ENCODE assay signal across 40 cellular contexts in genomic region chr5:76125888-76126287, GRCh38. TPM values are rescaled to one million over a fixed set of nuclear protein-coding genes. Genes with fewer than 3 reads are reported as not detected.
"Had no signal": no experiment of that assay in that cellular context is flagged by ENCODE, and none has a peak within 500 bp of the region (broad histone marks: within the 10 kb centered on the region; RNA-seq: fewer than 3 reads in every experiment).

No MANE protein-coding gene starts in this region.

- H3K9me3 ChIP-seq: ascending aorta had no signal

- H3K36me3 Mint-ChIP-seq: activated CD4-positive, alpha-beta memory T cell treated with anti-CD3 and anti-CD28 coated beads for 36 hours; activated naive CD4-positive, alpha-beta T cell treated with anti-CD3 and anti-CD28 coated beads, Interleukin-2, amount 10 ng/mL, durations not matched to agents 7 days and 5 days; activated naive CD8-positive, alpha-beta T cell treated with anti-CD3 and anti-CD28 coated beads, Interleukin-2, amount 10 ng/mL, durations not matched to agents 7 days and 5 days; brain had no signal

- H3K4me3 ChIP-seq: ascending aorta, cardiac muscle cell had no signal

- H3K36me3 ChIP-seq: ascending aorta, cardiac muscle cell had no signal

- H3K4me1 Mint-ChIP-seq: activated B cell treated with CpG ODN at 0.5 μM for 24 hours; activated CD4-positive, alpha-beta T cell treated with anti-CD3 and anti-CD28 coated beads, Interleukin-2, amount 10 ng/mL, durations not matched to agents 24 days and 14 days; activated naive CD4-positive, alpha-beta T cell treated with anti-CD3 and anti-CD28 coated beads, Interleukin-2, amount 10 ng/mL, durations not matched to agents 7 days and 5 days; activated naive CD4-positive, alpha-beta T cell treated with anti-CD3 and anti-CD28 coated beads, Interleukin-2, amount 50 U/mL, for 24 hours; activated naive CD8-positive, alpha-beta T cell treated with anti-CD3 and anti-CD28 coated beads, Interleukin-2, amount 10 ng/mL, durations not matched to agents 7 days and 5 days; activated naive CD8-positive, alpha-beta T cell treated with anti-CD3 and anti-CD28 coated beads, Interleukin-2, amount 50 U/mL, for 24 hours; brain; central memory CD8-positive, alpha-beta T cell had no signal

- H3K9me3 Mint-ChIP-seq: activated B cell treated with CpG ODN at 0.5 μM for 24 hours; activated CD4-positive, alpha-beta memory T cell treated with anti-CD3 and anti-CD28 coated beads for 36 hours; activated CD4-positive, alpha-beta T cell treated with anti-CD3 and anti-CD28 coated beads, Interleukin-2, amount 10 ng/mL, durations not matched to agents 24 days and 14 days; activated CD8-positive, alpha-beta T cell treated with anti-CD3 and anti-CD28 coated beads for 36 hours; activated naive CD4-positive, alpha-beta T cell treated with anti-CD3 and anti-CD28 coated beads, Interleukin-2, amount 10 ng/mL, durations not matched to agents 7 days and 5 days; activated naive CD4-positive, alpha-beta T cell treated with anti-CD3 and anti-CD28 coated beads, Interleukin-2, amount 50 U/mL, for 24 hours; activated naive CD8-positive, alpha-beta T cell treated with anti-CD3 and anti-CD28 coated beads, Interleukin-2, amount 10 ng/mL, durations not matched to agents 7 days and 5 days; activated naive CD8-positive, alpha-beta T cell treated with anti-CD3 and anti-CD28 coated beads, Interleukin-2, amount 50 U/mL, for 24 hours; activated T-cell treated with anti-CD3 and anti-CD28 coated beads, Interleukin-2, amount 50 U/mL, for 4 hours; activated T-helper 1 cell treated with anti-CD3 and anti-CD28 coated beads, Interleukin-12 subunit alpha, Interleukin-12 subunit beta, Interleukin-2, Interleukin-4 antibody, amounts not matched to agents 30 ng/mL and 10 ng/mL and 1 ng/mL, durations not matched to agents 14 hours and 24 hours and 36 hours; activated T-helper 2 cell treated with anti-CD3 and anti-CD28 coated beads, Interferon-gamma antibody, Interleukin-2, Interleukin-4, amounts not matched to agents 10 μg/mL and 5 μg/mL and 100 μg/mL, durations not matched to agents 14 hours and 24 hours and 36 hours; central memory CD8-positive, alpha-beta T cell; T-helper 1 cell treated with Interleukin-12 subunit alpha and Interleukin-12 subunit beta and Interleukin-4 antibody, amounts not matched to agents 30 μg/mL and 1 μg/mL, for 36 hours; T-helper 2 cell treated with Interferon-gamma antibody and Interleukin-4, amounts not matched to agents 5 μg/mL and 100 μg/mL, for 36 hours had no signal

- FAIRE-seq: bronchial epithelial cell, TTC549 had no signal

- H3K4me1 ChIP-seq: ascending aorta had no signal

- H3K4me3 Mint-ChIP-seq: activated B cell treated with CpG ODN at 0.5 μM for 24 hours; activated CD4-positive, alpha-beta memory T cell treated with anti-CD3 and anti-CD28 coated beads for 36 hours; activated CD4-positive, alpha-beta T cell treated with anti-CD3 and anti-CD28 coated beads, Interleukin-2, amount 10 ng/mL, durations not matched to agents 24 days and 14 days; activated CD8-positive, alpha-beta T cell treated with anti-CD3 and anti-CD28 coated beads for 36 hours; activated naive CD4-positive, alpha-beta T cell treated with anti-CD3 and anti-CD28 coated beads, Interleukin-2, amount 10 ng/mL, durations not matched to agents 7 days and 5 days; activated naive CD4-positive, alpha-beta T cell treated with anti-CD3 and anti-CD28 coated beads, Interleukin-2, amount 50 U/mL, for 24 hours; activated naive CD8-positive, alpha-beta T cell; activated naive CD8-positive, alpha-beta T cell treated with anti-CD3 and anti-CD28 coated beads, Interleukin-2, amount 10 ng/mL, durations not matched to agents 7 days and 5 days; activated naive CD8-positive, alpha-beta T cell treated with anti-CD3 and anti-CD28 coated beads, Interleukin-2, amount 50 U/mL, for 24 hours; activated T-cell treated with anti-CD3 and anti-CD28 coated beads, Interleukin-2, amount 50 U/mL, for 4 hours; activated T-cell treated with anti-CD3 and anti-CD28 coated beads, Interleukin-2, amount 50 U/mL, for 72 hours; activated T-helper 1 cell treated with anti-CD3 and anti-CD28 coated beads, Interleukin-12 subunit alpha, Interleukin-12 subunit beta, Interleukin-2, Interleukin-4 antibody, amounts not matched to agents 30 ng/mL and 10 ng/mL and 1 ng/mL, durations not matched to agents 14 hours and 24 hours and 36 hours; brain; central memory CD8-positive, alpha-beta T cell; T-helper 1 cell treated with Interleukin-12 subunit alpha and Interleukin-12 subunit beta and Interleukin-4 antibody, amounts not matched to agents 30 μg/mL and 1 μg/mL, for 36 hours; T-helper 2 cell treated with Interferon-gamma antibody and Interleukin-4, amounts not matched to agents 5 μg/mL and 100 μg/mL, for 36 hours had no signal

- H3K27me3 Mint-ChIP-seq: brain had no signal

- H3K27me3 ChIP-seq: ascending aorta, cardiac muscle cell had no signal

- DNase-seq: activated B cell treated with CpG ODN at 0.5 μM for 24 hours; activated CD4-positive, alpha-beta memory T cell treated with anti-CD3 and anti-CD28 coated beads for 36 hours; activated CD4-positive, alpha-beta T cell treated with anti-CD3 and anti-CD28 coated beads for 4 hours; activated CD4-positive, alpha-beta T cell treated with anti-CD3 and anti-CD28 coated beads, Interleukin-2, amount 10 ng/mL, durations not matched to agents 24 days and 14 days; activated CD4-positive, alpha-beta T cell treated with anti-CD3 and anti-CD28 coated beads, Interleukin-2, amount 50 U/mL, for 1 hour; activated CD4-positive, alpha-beta T cell treated with anti-CD3 and anti-CD28 coated beads, Interleukin-2, amount 50 U/mL, for 4 hours; activated CD4-positive, CD25-positive, alpha-beta regulatory T cell treated with anti-CD3 and anti-CD28 coated beads, Interleukin-2, amount 50 U/mL, for 72 hours; activated CD8-positive, alpha-beta memory T cell treated with anti-CD3 and anti-CD28 coated beads, Interleukin-2, amount 50 U/mL, for 4 hours; activated CD8-positive, alpha-beta T cell treated with anti-CD3 and anti-CD28 coated beads for 36 hours; activated effector memory CD4-positive, alpha-beta T cell treated with Interleukin-2 at 50 U/mL for 16 hours; activated gamma-delta T cell; activated naive CD4-positive, alpha-beta T cell treated with anti-CD3 and anti-CD28 coated beads, Interleukin-2, amount 10 ng/mL, durations not matched to agents 7 days and 5 days; activated naive CD4-positive, alpha-beta T cell treated with Interleukin-2 at 50 U/mL for 16 hours; activated naive CD8-positive, alpha-beta T cell treated with anti-CD3 and anti-CD28 coated beads, Interleukin-2, amount 10 ng/mL, durations not matched to agents 7 days and 5 days; activated naive CD8-positive, alpha-beta T cell treated with anti-CD3 and anti-CD28 coated beads, Interleukin-2, amount 50 U/mL, for 24 hours; activated T-cell treated with anti-CD3 and anti-CD28 coated beads for 4 hours; activated T-cell treated with anti-CD3 and anti-CD28 coated beads, Interleukin-2, amount 50 U/mL, for 1 hour; activated T-cell treated with anti-CD3 and anti-CD28 coated beads, Interleukin-2, amount 50 U/mL, for 4 hours; activated T-cell treated with anti-CD3 and anti-CD28 coated beads, Interleukin-2, amount 50 U/mL, for 72 hours; amygdala; anterior cingulate cortex; caudate nucleus; cerebellar nuclear complex; T-helper 1 cell; T-helper 2 cell; T-helper 9 cell had no signal

- H3K27ac Mint-ChIP-seq: activated B cell treated with CpG ODN at 0.5 μM for 24 hours; activated CD4-positive, alpha-beta memory T cell treated with anti-CD3 and anti-CD28 coated beads for 36 hours; activated CD4-positive, alpha-beta T cell treated with anti-CD3 and anti-CD28 coated beads, Interleukin-2, amount 10 ng/mL, durations not matched to agents 24 days and 14 days; activated CD8-positive, alpha-beta T cell treated with anti-CD3 and anti-CD28 coated beads for 36 hours; activated naive CD4-positive, alpha-beta T cell treated with anti-CD3 and anti-CD28 coated beads, Interleukin-2, amount 10 ng/mL, durations not matched to agents 7 days and 5 days; activated naive CD4-positive, alpha-beta T cell treated with anti-CD3 and anti-CD28 coated beads, Interleukin-2, amount 50 U/mL, for 24 hours; activated naive CD8-positive, alpha-beta T cell; activated naive CD8-positive, alpha-beta T cell treated with anti-CD3 and anti-CD28 coated beads, Interleukin-2, amount 10 ng/mL, durations not matched to agents 7 days and 5 days; activated naive CD8-positive, alpha-beta T cell treated with anti-CD3 and anti-CD28 coated beads, Interleukin-2, amount 50 U/mL, for 24 hours; activated T-cell treated with anti-CD3 and anti-CD28 coated beads, Interleukin-2, amount 50 U/mL, for 72 hours; activated T-helper 1 cell treated with anti-CD3 and anti-CD28 coated beads, Interleukin-12 subunit alpha, Interleukin-12 subunit beta, Interleukin-2, Interleukin-4 antibody, amounts not matched to agents 30 ng/mL and 10 ng/mL and 1 ng/mL, durations not matched to agents 14 hours and 24 hours and 36 hours; activated T-helper 2 cell treated with anti-CD3 and anti-CD28 coated beads, Interferon-gamma antibody, Interleukin-2, Interleukin-4, amounts not matched to agents 10 μg/mL and 5 μg/mL and 100 μg/mL, durations not matched to agents 14 hours and 24 hours and 36 hours; brain; T-helper 1 cell treated with Interleukin-12 subunit alpha and Interleukin-12 subunit beta and Interleukin-4 antibody, amounts not matched to agents 30 μg/mL and 1 μg/mL, for 36 hours; T-helper 2 cell treated with Interferon-gamma antibody and Interleukin-4, amounts not matched to agents 5 μg/mL and 100 μg/mL, for 36 hours had no signal

- H3K27ac ChIP-seq: ascending aorta, cardiac muscle cell, VCaP had no signal

- ATAC-seq: activated CD8-positive, alpha-beta T cell treated with anti-CD3 and anti-CD28 coated beads for 36 hours; activated naive CD8-positive, alpha-beta T cell treated with anti-CD3 and anti-CD28 coated beads, Interleukin-2, amount 50 U/mL, for 24 hours; activated T-cell treated with anti-CD3 and anti-CD28 coated beads, Interleukin-2, amount 50 U/mL, for 4 hours; activated T-cell treated with anti-CD3 and anti-CD28 coated beads, Interleukin-2, amount 50 U/mL, for 72 hours had no signal

RNA-seq across cellular contexts. Expression of gene SV2C, which starts 42.7 kb away (rescaled TPM):
- total RNA-seq: activated B cell treated with CpG ODN at 0.5 μM for 24 hours; activated CD4-positive, alpha-beta T cell treated with anti-CD3 and anti-CD28 coated beads, Interleukin-2, amount 10 ng/mL, durations not matched to agents 24 days and 14 days; activated CD8-positive, alpha-beta memory T cell treated with anti-CD3 and anti-CD28 coated beads for 36 hours; activated T-cell treated with anti-CD3 and anti-CD28 coated beads, Interleukin-2, amount 50 U/mL, for 4 hours; ascending aorta; bronchial epithelial cell had no signal
